22 cellular contexts compared by ENCODE assay signal in genomic region chr14:38098074-38098846, GRCh38.
DNase-seq lines count a peak whose midpoint lies in the region; ATAC-seq, FAIRE-seq and TF ChIP-seq lines count a peak whose summit lies in the region.
"Had no signal": no experiment of that assay in that cellular context is flagged by ENCODE, and none has a peak within 500 bp of the region (broad histone marks: within the 10 kb centered on the region; RNA-seq: fewer than 3 reads in every experiment).

No MANE protein-coding gene starts in this region.

- TF ChIP-seq CTCF in astrocyte (IDR thresholded peaks at IDR 0.05; ENCODE audit: insufficient read depth, low read depth, low read length) (no peak), foreskin keratinocyte (conservative IDR thresholded peaks at IDR 0.05) (no peak), hepatocyte (IDR thresholded peaks at IDR 0.05; ENCODE audit: poor library complexity) (no peak), upper lobe of right lung (IDR thresholded peaks at IDR 0.05) (no peak)

- H3K9me3 Mint-ChIP-seq in astrocyte (ENCODE audit: unreplicated experiment) = peaks cover 13% of the 10 kb centered on the region

- H3K27ac Mint-ChIP-seq in astrocyte (ENCODE audit: unreplicated experiment) = no peak overlapping the region
- H3K27ac Mint-ChIP-seq: activated CD4-positive, alpha-beta T cell treated with anti-CD3 and anti-CD28 coated beads for 36 hours; activated naive CD8-positive, alpha-beta T cell had no signal

- in situ Hi-C loops in ACHN (cut with HindIII; ENCODE audit: low pct_ligation_motif_present, low pct_unique_long_range_greater_than_20kb, low sequenced_read_pairs) = no loop called here

- DNase-seq in ACHN = peak; percentile 50
- DNase-seq in HS-27A (ENCODE audit: low read depth) = peak; percentile 78
- peak; percentile 63 for DNase-seq in astrocyte (ENCODE audit: low read depth)
- peak; percentile 15 to 34 for DNase-seq in foreskin keratinocyte
- no peak for DNase-seq in hepatocyte (ENCODE audit: low spot score)
- no peak for DNase-seq in SIG-M5 (lab: John Stamatoyannopoulos, UW)
- no peak for DNase-seq in upper lobe of right lung
- DNase-seq: activated CD4-positive, alpha-beta T cell treated with anti-CD3 and anti-CD28 coated beads for 36 hours; activated T-cell treated with anti-CD3 and anti-CD28 coated beads, Interleukin-2, amount 50 U/mL, for 1 hour; colonic mucosa; GOT3; lower lobe of right lung; NCI-H1694; NCI-H526 treated with DMSO at 0.1 percent for 48 hours; stimulated activated naive CD4-positive, alpha-beta T cell; T-helper 1 cell had no signal

- H3K27me3 ChIP-seq in astrocyte (ENCODE audit: insufficient read depth, low read length) = no peaks in the 10 kb centered on the region
- no peaks in the 10 kb centered on the region for H3K27me3 ChIP-seq in foreskin keratinocyte
- no peaks in the 10 kb centered on the region for H3K27me3 ChIP-seq in hepatocyte
- H3K27me3 ChIP-seq in upper lobe of right lung = no peaks in the 10 kb centered on the region
- H3K27me3 ChIP-seq: colonic mucosa, right atrium auricular region had no signal

- H3K79me2 ChIP-seq in astrocyte (ENCODE audit: insufficient read depth, low read length) (no peaks in the 10 kb centered on the region), hepatocyte (no peaks in the 10 kb centered on the region)

- no peak overlapping the region for H3K9ac ChIP-seq in astrocyte (ENCODE audit: low read length)

- H4K20me1 ChIP-seq in astrocyte (ENCODE audit: insufficient read depth, low read length) (no peaks in the 10 kb centered on the region), hepatocyte (ENCODE audit: insufficient read depth, poor library complexity, severe bottlenecking) (no peaks in the 10 kb centered on the region)

- H3K27ac ChIP-seq in astrocyte (ENCODE audit: low read depth, low read length) = peak overlapping the region; percentile 39
- H3K27ac ChIP-seq in foreskin keratinocyte = no peak overlapping the region
- no peak overlapping the region for H3K27ac ChIP-seq in hepatocyte
- no peak overlapping the region for H3K27ac ChIP-seq in upper lobe of right lung
- H3K27ac ChIP-seq: colonic mucosa, lower lobe of right lung, right atrium auricular region had no signal

- no peak overlapping the region for H3K4me3 Mint-ChIP-seq in astrocyte (ENCODE audit: unreplicated experiment)
- H3K4me3 Mint-ChIP-seq: activated CD4-positive, alpha-beta T cell treated with anti-CD3 and anti-CD28 coated beads for 36 hours; activated naive CD8-positive, alpha-beta T cell had no signal

- H3K9me2 ChIP-seq in hepatocyte (replicated peaks; ENCODE audit: insufficient read depth) = no peaks in the 10 kb centered on the region

- H3K4me1 Mint-ChIP-seq in astrocyte (ENCODE audit: low read depth, unreplicated experiment) = no peaks in the 10 kb centered on the region
- H3K4me1 Mint-ChIP-seq: activated CD4-positive, alpha-beta T cell treated with anti-CD3 and anti-CD28 coated beads for 36 hours had no signal

- H3K4me2 ChIP-seq in astrocyte (ENCODE audit: low read length) (peak overlapping the region; percentile 2), hepatocyte (no peak overlapping the region)

- H2AFZ ChIP-seq in astrocyte (ENCODE audit: low read depth, low read length) = no peak overlapping the region
- no peak overlapping the region for H2AFZ ChIP-seq in hepatocyte

- no peak overlapping the region for H3K4me3 ChIP-seq in astrocyte (ENCODE audit: insufficient read depth, low read depth, low read length)
- no peak overlapping the region for H3K4me3 ChIP-seq in hepatocyte
- H3K4me3 ChIP-seq in upper lobe of right lung = no peak overlapping the region
- H3K4me3 ChIP-seq: colonic mucosa, K562, lower lobe of right lung, right atrium auricular region had no signal

- H3K27me3 Mint-ChIP-seq in astrocyte (ENCODE audit: low read depth, unreplicated experiment) = no peaks in the 10 kb centered on the region
- H3K27me3 Mint-ChIP-seq: activated CD4-positive, alpha-beta T cell treated with anti-CD3 and anti-CD28 coated beads for 36 hours; activated naive CD8-positive, alpha-beta T cell had no signal

- no peaks in the 10 kb centered on the region for H3K36me3 Mint-ChIP-seq in astrocyte (ENCODE audit: low read depth, unreplicated experiment)

- no peak for ATAC-seq in foreskin keratinocyte
- no peak for ATAC-seq in activated CD4-positive, CD25-positive, alpha-beta regulatory T cell treated with anti-CD3 and anti-CD28 coated beads, Interleukin-2, amount 50 U/mL, for 24 hours
- ATAC-seq in upper lobe of right lung = no peak
- ATAC-seq: activated CD4-positive, alpha-beta T cell treated with anti-CD3 and anti-CD28 coated beads for 36 hours; esophagus mucosa; K562; lower lobe of right lung; Panc1 had no signal

- intact Hi-C loops in upper lobe of right lung (cut with DNase I) = no loop called here

- H3K9me3 ChIP-seq in astrocyte (ENCODE audit: insufficient read depth, low read depth, low read length) (peaks cover 5% of the 10 kb centered on the region), hepatocyte (ENCODE audit: low read depth) (no peaks in the 10 kb centered on the region), upper lobe of right lung (peaks cover 18% of the 10 kb centered on the region)
- H3K9me3 ChIP-seq: colonic mucosa had no signal

- no peak for FAIRE-seq in astrocyte (lab: Jason Lieb, UNC)
- FAIRE-seq: K562 had no signal

- no peaks in the 10 kb centered on the region for H3K36me3 ChIP-seq in astrocyte (ENCODE audit: insufficient read depth, low read length)
- H3K36me3 ChIP-seq in hepatocyte (replicated peaks; ENCODE audit: insufficient read depth, low read depth) = no peaks in the 10 kb centered on the region
- H3K36me3 ChIP-seq in upper lobe of right lung = no peaks in the 10 kb centered on the region
- H3K36me3 ChIP-seq: colonic mucosa, lower lobe of right lung, right atrium auricular region had no signal

- WGBS in hepatocyte (ENCODE audit: low lambda C conversion rate, missing lambda C conversion rate) = 82% methylated on average over 4 of the region's 4 CpGs

- H3K4me1 ChIP-seq in astrocyte (ENCODE audit: insufficient read depth, low read length) (no peaks in the 10 kb centered on the region), foreskin keratinocyte (no peaks in the 10 kb centered on the region), hepatocyte (ENCODE audit: insufficient read depth) (no peaks in the 10 kb centered on the region), upper lobe of right lung (no peaks in the 10 kb centered on the region)
- H3K4me1 ChIP-seq: colonic mucosa, lower lobe of right lung, right atrium auricular region had no signal

Comparison
In these comparisons a context has a peak if more than half of its experiments do, and no peak if none do; other contexts are left out.
1. DNase-seq: peak in ACHN (single experiment), HS-27A (single experiment), astrocyte (single experiment) and foreskin keratinocyte (2 of 2); none in hepatocyte (single experiment), SIG-M5 (single experiment) and upper lobe of right lung (single experiment).